In the genomic region with DNA sequence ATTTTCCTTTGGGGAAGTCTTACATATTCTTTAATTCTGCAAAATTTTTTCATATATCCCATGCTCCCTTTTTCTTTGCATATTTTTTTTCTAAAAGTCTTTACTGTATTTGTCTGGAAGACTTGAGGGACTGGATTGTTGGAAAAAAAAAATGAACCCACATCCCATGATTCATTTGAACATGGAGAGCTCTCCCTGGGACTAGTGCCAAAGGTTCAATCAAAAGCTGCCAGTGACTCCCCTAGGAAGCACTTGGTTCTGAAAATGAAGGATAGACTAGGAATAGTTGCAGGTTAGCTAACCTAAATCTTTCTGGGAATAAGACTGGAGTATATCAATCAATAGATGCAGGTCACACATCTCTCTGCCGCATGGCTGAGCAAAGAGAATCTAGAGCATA, we compare ENCODE assay signal across 1 cellular context.
TF ChIP-seq lines count a peak whose summit lies in the region.

No MANE protein-coding gene starts in this region.

TF ChIP-seq in WTC11, 78 proteins besides CTCF, POLR2A, EP300 and RAD21 (continued from another document):
- TF ChIP-seq SP1 (CRISPR knock-in tag; conservative IDR thresholded peaks at IDR 0.05) = no peak
